ENCODE assay signal across 8 cellular contexts in genomic region chr6:1381397-1382330, GRCh38. TPM values are rescaled to one million over a fixed set of nuclear protein-coding genes. Genes with fewer than 3 reads are reported as not detected.
DNase-seq lines count a peak whose midpoint lies in the region; ATAC-seq and TF ChIP-seq lines count a peak whose summit lies in the region.

No MANE protein-coding gene starts in this region.

- TF ChIP-seq CTCF in NB4 (IDR thresholded peaks at IDR 0.05; ENCODE audit: low read depth, low read length) (peak; percentile 56), thoracic aorta (IDR thresholded peaks at IDR 0.05) (peak; percentile 68)

- no peak overlapping the region for H3K4me3 ChIP-seq in NB4 (ENCODE audit: low read depth, low read length)
- H3K4me3 ChIP-seq in esophagus (ENCODE audit: low read depth in 1 of 2, low read length in 2 of 2) = peak overlapping the region; percentile 34 to 38
- peak overlapping the region; percentile 59 for H3K4me3 ChIP-seq in thoracic aorta

- CTCF ChIA-PET in activated CD8-positive, alpha-beta memory T cell treated with anti-CD3 and anti-CD28 coated beads, Interleukin-2, amount 10 ng/mL, durations not matched to agents 7 days and 5 days (lab: Charles Lee) = interaction anchor here (0.9 to 1.4 kb wide), 9 partner anchors 9 to 1193 kb away, joined by 3 to 6 read pairs (median 4); partner anchors contain the start of gene FOXQ1

- peak; percentile 64 for ATAC-seq in activated CD8-positive, alpha-beta memory T cell treated with anti-CD3 and anti-CD28 coated beads, Interleukin-2, amount 10 ng/mL, durations not matched to agents 7 days and 5 days
- ATAC-seq in naive thymus-derived CD8-positive, alpha-beta T cell = peak; percentile 59 to 72
- ATAC-seq in thoracic aorta (ENCODE audit: insufficient number of reproducible peaks, low FRiP score, low read depth) (no peak), GM21576 (IDR thresholded peaks at IDR 0.05; ENCODE audit: unreplicated experiment) (no peak), HG03280 (IDR thresholded peaks at IDR 0.05; ENCODE audit: unreplicated experiment) (no peak)

- no peaks in the 10 kb centered on the region for H3K9me3 Mint-ChIP-seq in activated CD8-positive, alpha-beta memory T cell treated with anti-CD3 and anti-CD28 coated beads, Interleukin-2, amount 10 ng/mL, durations not matched to agents 7 days and 5 days (ENCODE audit: low read depth)
- H3K9me3 Mint-ChIP-seq in naive thymus-derived CD8-positive, alpha-beta T cell = peaks cover 0 to 3% (median 0%) of the 10 kb centered on the region in 9 donors

- H3K27ac ChIP-seq in esophagus (ENCODE audit: low read depth in 2 of 2, low read length in 1 of 2) (peak overlapping the region; percentile 75 to 87), thoracic aorta (no peak overlapping the region)

- DNase-seq in GDM1 (lab: John Stamatoyannopoulos, UW) = peak; percentile 16
- peak; percentile 65 for DNase-seq in NB4 (ENCODE audit: low read depth)
- no peak for DNase-seq in activated CD8-positive, alpha-beta memory T cell treated with anti-CD3 and anti-CD28 coated beads, Interleukin-2, amount 10 ng/mL, durations not matched to agents 7 days and 5 days
- DNase-seq in naive thymus-derived CD8-positive, alpha-beta T cell = peak in 9 of 10 donors; percentile 13 to 61 (median 47)
- DNase-seq in thoracic aorta (ENCODE audit: low spot score) = no peak

- H3K4me3 Mint-ChIP-seq in activated CD8-positive, alpha-beta memory T cell treated with anti-CD3 and anti-CD28 coated beads, Interleukin-2, amount 10 ng/mL, durations not matched to agents 7 days and 5 days = no peak overlapping the region
- H3K4me3 Mint-ChIP-seq in naive thymus-derived CD8-positive, alpha-beta T cell = peak overlapping the region; percentile 9 to 64 (median 60)

- H3K36me3 Mint-ChIP-seq in activated CD8-positive, alpha-beta memory T cell treated with anti-CD3 and anti-CD28 coated beads, Interleukin-2, amount 10 ng/mL, durations not matched to agents 7 days and 5 days = peaks cover 3% of the 10 kb centered on the region
- H3K36me3 Mint-ChIP-seq in naive thymus-derived CD8-positive, alpha-beta T cell = peaks cover 0 to 3% (median 0%) of the 10 kb centered on the region in 3 donors

- POLR2A ChIA-PET in naive thymus-derived CD8-positive, alpha-beta T cell (lab: Charles Lee) = no interaction called here

- peaks cover 81% of the 10 kb centered on the region for H3K27me3 Mint-ChIP-seq in activated CD8-positive, alpha-beta memory T cell treated with anti-CD3 and anti-CD28 coated beads, Interleukin-2, amount 10 ng/mL, durations not matched to agents 7 days and 5 days
- H3K27me3 Mint-ChIP-seq in naive thymus-derived CD8-positive, alpha-beta T cell = peaks cover 38 to 80% (median 58%) of the 10 kb centered on the region in 5 donors

- no peak overlapping the region for H3K27ac Mint-ChIP-seq in activated CD8-positive, alpha-beta memory T cell treated with anti-CD3 and anti-CD28 coated beads, Interleukin-2, amount 10 ng/mL, durations not matched to agents 7 days and 5 days
- no peak overlapping the region for H3K27ac Mint-ChIP-seq in naive thymus-derived CD8-positive, alpha-beta T cell

- TF ChIP-seq POLR2A in NB4 (IDR thresholded peaks at IDR 0.05; ENCODE audit: extremely low read depth, insufficient read length) = no peak

- H3K4me1 ChIP-seq in esophagus (ENCODE audit: control insufficient read depth in 2 of 2, insufficient read depth in 2 of 2, low read length in 1 of 2) (peaks cover 0 to 22% of the 10 kb centered on the region in 2 donors), thoracic aorta (ENCODE audit: control insufficient read depth in 1 of 2, low read depth in 2 of 2) (peaks cover 11 to 45% of the 10 kb centered on the region in 2 donors)

- no peaks in the 10 kb centered on the region for H3K9me3 ChIP-seq in esophagus (ENCODE audit: control insufficient read depth in 2 of 2, insufficient read depth in 1 of 2, low read depth in 1 of 2, low read length in 1 of 2)
- H3K9me3 ChIP-seq in thoracic aorta = no peaks in the 10 kb centered on the region

- H3K36me3 ChIP-seq in esophagus (ENCODE audit: control insufficient read depth in 2 of 2, insufficient read depth in 2 of 2, low read length in 1 of 2) (no peaks in the 10 kb centered on the region), thoracic aorta (no peaks in the 10 kb centered on the region)

- WGBS in esophagus, 2 donors = 1 to 2% methylated on average over 81 to 87 of the region's 90 CpGs

- H3K4me1 Mint-ChIP-seq in activated CD8-positive, alpha-beta memory T cell treated with anti-CD3 and anti-CD28 coated beads, Interleukin-2, amount 10 ng/mL, durations not matched to agents 7 days and 5 days = peaks cover 26% of the 10 kb centered on the region
- H3K4me1 Mint-ChIP-seq in naive thymus-derived CD8-positive, alpha-beta T cell = peaks cover 23 to 39% (median 35%) of the 10 kb centered on the region in 4 donors

- H3K27me3 ChIP-seq in esophagus (ENCODE audit: control insufficient read depth in 1 of 2, insufficient read depth in 2 of 2, low read length in 2 of 2) = peaks cover 15 to 41% of the 10 kb centered on the region in 2 donors
- peaks cover 54% of the 10 kb centered on the region for H3K27me3 ChIP-seq in thoracic aorta (replicated peaks; ENCODE audit: insufficient read depth)

RNA-seq across cellular contexts. Expression of gene FOXF2, which starts 7.7 kb away (rescaled TPM):
- not detected for total RNA-seq in activated CD8-positive, alpha-beta memory T cell treated with anti-CD3 and anti-CD28 coated beads, Interleukin-2, amount 10 ng/mL, durations not matched to agents 7 days and 5 days
- 1 to 10 TPM; 2.3 to 8.1 TPM for polyA plus RNA-seq in esophagus
- total RNA-seq in naive thymus-derived CD8-positive, alpha-beta T cell = not detected
- not detected for polyA plus RNA-seq in naive thymus-derived CD8-positive, alpha-beta T cell
- under 1 TPM in 1 of 2 donors, not detected in 1; 0.41 TPM for total RNA-seq in thoracic aorta

Comparison
In these comparisons a context has a peak if more than half of its experiments do, and no peak if none do; other contexts are left out.
1. DNase-seq: peak in GDM1 (single experiment), NB4 (single experiment) and naive thymus-derived CD8-positive, alpha-beta T cell (9 of 10); none in activated CD8-positive, alpha-beta memory T cell treated with anti-CD3 and anti-CD28 coated beads, Interleukin-2, amount 10 ng/mL, durations not matched to agents 7 days and 5 days (single experiment) and thoracic aorta (single experiment).
2. ATAC-seq: peak in activated CD8-positive, alpha-beta memory T cell treated with anti-CD3 and anti-CD28 coated beads, Interleukin-2, amount 10 ng/mL, durations not matched to agents 7 days and 5 days (single experiment) and naive thymus-derived CD8-positive, alpha-beta T cell (2 of 2); none in thoracic aorta (single experiment), GM21576 (single experiment) and HG03280 (single experiment).
3. H3K27ac ChIP-seq: peak in esophagus (2 of 2); none in thoracic aorta (0 of 2).